Comparison of ENCODE assay signal across 2 cellular contexts in genomic region chr10:110481948-110482347, GRCh38.
TF ChIP-seq lines count a peak whose summit lies in the region.

No MANE protein-coding gene starts in this region.

TF ChIP-seq in A549, 52 proteins besides CTCF, POLR2A, EP300 and RAD21 (continued from another document):
- TF ChIP-seq USF2 (IDR thresholded peaks at IDR 0.05) (no peak), FOSL2 (IDR thresholded peaks at IDR 0.05) (no peak), FOSL2 (CRISPR knock-in tag; IDR thresholded peaks at IDR 0.05) (peak; percentile 74)

TF ChIP-seq in GM12891, 5 proteins besides CTCF, POLR2A, EP300 and RAD21 (continued from another document):
- no peak for TF ChIP-seq PAX5 (IDR thresholded peaks at IDR 0.05; ENCODE audit: insufficient read depth, low read length, severe bottlenecking)
